Comparison of ENCODE assay signal across 8 cellular contexts in the genomic region with DNA sequence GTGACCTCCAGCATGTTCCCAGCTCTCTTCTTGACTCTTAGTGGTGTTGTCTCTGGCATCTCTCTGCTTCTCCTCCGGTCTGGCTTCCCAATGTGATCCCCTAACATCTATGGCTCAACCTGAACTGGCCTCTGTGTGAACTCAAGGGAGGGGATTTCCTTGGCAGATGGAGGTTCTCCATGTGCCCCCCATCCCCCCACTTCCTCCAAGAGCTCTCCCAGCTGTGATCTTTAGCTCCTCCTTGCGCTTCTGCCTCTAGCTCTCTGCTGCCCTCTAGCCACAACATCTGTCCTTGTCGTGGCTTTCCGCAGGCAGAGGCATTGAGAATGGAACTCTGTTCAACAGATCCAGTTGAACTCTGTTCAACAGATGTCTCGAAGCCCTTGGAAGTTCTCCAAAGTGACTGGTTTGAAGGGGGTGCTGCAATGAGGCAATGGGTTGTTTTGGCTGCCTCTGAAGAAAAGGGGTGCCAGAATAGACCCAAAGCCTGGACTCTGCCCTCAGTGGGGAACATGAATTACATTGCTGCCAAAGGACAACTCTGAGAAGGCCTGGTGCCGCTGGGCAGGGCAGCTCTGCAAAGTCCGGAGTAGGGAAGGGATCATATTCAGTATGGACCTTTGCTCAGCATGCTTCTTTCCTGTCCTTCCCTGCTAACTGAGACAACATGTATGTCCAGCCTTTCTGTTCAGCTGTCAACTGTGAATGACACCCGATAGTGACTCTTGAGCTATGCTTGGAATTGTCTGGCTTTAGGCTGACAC.
A peak's percentile ranks its signal among the peaks of the same experiment; 100 is the strongest.
DNase-seq lines count a peak whose midpoint lies in the region; ATAC-seq and TF ChIP-seq lines count a peak whose summit lies in the region.

No MANE protein-coding gene starts in this region.

- H3K9ac ChIP-seq in mesenchymal stem cell (ENCODE audit: low read length), result peak overlapping the region; percentile 60

- H3K27me3 ChIP-seq in effector memory CD4-positive, alpha-beta T cell (replicated peaks; ENCODE audit: control insufficient read depth, insufficient read depth, low read length, poor library complexity, severe bottlenecking), result no peaks in the 10 kb centered on the region
- H3K27me3 ChIP-seq in mesenchymal stem cell (ENCODE audit: control insufficient read depth in 1 of 2, insufficient read depth in 1 of 2, low read length in 2 of 2), result no peaks in the 10 kb centered on the region

- no peak overlapping the region for H2AFZ ChIP-seq in mesenchymal stem cell (ENCODE audit: low read depth, low read length)

- H2BK15ac ChIP-seq in mesenchymal stem cell (ENCODE audit: low read depth, poor library complexity, severe bottlenecking), result no peak overlapping the region

- no peak overlapping the region for H3K27ac ChIP-seq in effector memory CD4-positive, alpha-beta T cell (ENCODE audit: insufficient read depth, low read length, poor library complexity, severe bottlenecking)
- no peak overlapping the region for H3K27ac ChIP-seq in mesenchymal stem cell (ENCODE audit: low read length, poor library complexity, severe bottlenecking)

- peak overlapping the region in 1 of 2 experiments; percentile 3 for H3K4ac ChIP-seq in mesenchymal stem cell (ENCODE audit: low read depth in 1 of 2, low read length in 2 of 2)

- no peak overlapping the region for H2BK120ac ChIP-seq in mesenchymal stem cell (ENCODE audit: low read depth, low read length)

- DNase-seq in AG09319 (ENCODE audit: extremely low read depth, low read depth) (peak; percentile 91), NCI-H748 (lab: John Stamatoyannopoulos, UW; ENCODE audit: unreplicated experiment) (peak; percentile 80), mesenchymal stem cell (peak; percentile 96)
- DNase-seq in activated CD4-positive, alpha-beta T cell treated with anti-CD3 and anti-CD28 coated beads, Interleukin-2, amount 50 U/mL, for 24 hours (ENCODE audit: low read depth in 1 of 2, low spot score in 1 of 2), result peak; percentile 9 to 56
- peak in 2 of 3 donors; percentile 6 to 23 for DNase-seq in effector memory CD4-positive, alpha-beta T cell
- DNase-seq in stimulated activated CD8-positive, alpha-beta memory T cell treated with anti-CD3 and anti-CD28 coated beads, Interleukin-7, amount 100 ng/mL, for 1 hour (ENCODE audit: low read depth in 2 of 2), result peak; percentile 4 to 5

- TF ChIP-seq CTCF in AG09319 (IDR thresholded peaks at IDR 0.05; ENCODE audit: low read depth, low read length), result peak; percentile 91

- H3K79me1 ChIP-seq in mesenchymal stem cell (replicated peaks; ENCODE audit: low read length, poor library complexity, severe bottlenecking), result no peaks in the 10 kb centered on the region

- no peaks in the 10 kb centered on the region for H3K36me3 ChIP-seq in effector memory CD4-positive, alpha-beta T cell (ENCODE audit: control insufficient read depth, insufficient read depth, low read length)
- no peaks in the 10 kb centered on the region for H3K36me3 ChIP-seq in mesenchymal stem cell (ENCODE audit: control insufficient read depth in 1 of 2, insufficient read depth in 2 of 2, low read depth in 1 of 2, low read length in 2 of 2)

- H4K91ac ChIP-seq in mesenchymal stem cell (ENCODE audit: low read length), result peak overlapping the region; percentile 76

- no peak overlapping the region for H3K4me2 ChIP-seq in mesenchymal stem cell (ENCODE audit: low read length, poor library complexity, severe bottlenecking)

- ATAC-seq in GM18873 (IDR thresholded peaks at IDR 0.05; ENCODE audit: low FRiP score, unreplicated experiment) (peak; percentile 79), HG03432 (IDR thresholded peaks at IDR 0.05; ENCODE audit: unreplicated experiment) (peak; percentile 89)

- no peaks in the 10 kb centered on the region for H3K4me1 ChIP-seq in effector memory CD4-positive, alpha-beta T cell (ENCODE audit: control insufficient read depth, insufficient read depth, low read length, poor library complexity, severe bottlenecking)
- H3K4me1 ChIP-seq in mesenchymal stem cell (ENCODE audit: control insufficient read depth, insufficient read depth, low read depth, low read length), result peaks cover 3% of the 10 kb centered on the region

- H2BK5ac ChIP-seq in mesenchymal stem cell (ENCODE audit: low read depth, low read length, poor library complexity, severe bottlenecking), result no peak overlapping the region

- WGBS in mesenchymal stem cell, result 41% methylated on average over 8 of the region's 8 CpGs

- H4K8ac ChIP-seq in mesenchymal stem cell (ENCODE audit: low read length), result peak overlapping the region; percentile 16

- H3K18ac ChIP-seq in mesenchymal stem cell (ENCODE audit: low read depth in 1 of 2, low read length in 2 of 2), result peak overlapping the region in 1 of 2 experiments; percentile 37

- no peaks in the 10 kb centered on the region for H3K9me3 ChIP-seq in effector memory CD4-positive, alpha-beta T cell (ENCODE audit: control insufficient read depth, low read length)
- H3K9me3 ChIP-seq in mesenchymal stem cell (ENCODE audit: control insufficient read depth, low read length), result no peaks in the 10 kb centered on the region

- H2BK12ac ChIP-seq in mesenchymal stem cell (ENCODE audit: low read length in 2 of 2), result peak overlapping the region in 1 of 2 experiments; percentile 64

- H3K23ac ChIP-seq in mesenchymal stem cell (ENCODE audit: low read length in 2 of 2), result no peak overlapping the region

- no peak overlapping the region for H3K14ac ChIP-seq in mesenchymal stem cell (ENCODE audit: low read length in 2 of 2)

- H2AK5ac ChIP-seq in mesenchymal stem cell (ENCODE audit: low read length, severe bottlenecking), result peak overlapping the region; percentile 87

- no peak overlapping the region for H3K4me3 ChIP-seq in effector memory CD4-positive, alpha-beta T cell (ENCODE audit: insufficient read depth, low read depth, low read length, poor library complexity, severe bottlenecking)
- peak overlapping the region in 1 of 2 experiments; percentile 48 for H3K4me3 ChIP-seq in mesenchymal stem cell (ENCODE audit: insufficient read depth in 1 of 2, low read depth in 1 of 2, low read length in 2 of 2)

Comparison
In these comparisons a context has a peak if more than half of its experiments do, and no peak if none do; other contexts are left out.
1. DNase-seq: peak in every context shown above with its lines; median percentile 96 in mesenchymal stem cell; 91 in AG09319; 80 in NCI-H748; 32 in activated CD4-positive, alpha-beta T cell treated with anti-CD3 and anti-CD28 coated beads, Interleukin-2, amount 50 U/mL, for 24 hours; 14 in effector memory CD4-positive, alpha-beta T cell; 4 in stimulated activated CD8-positive, alpha-beta memory T cell treated with anti-CD3 and anti-CD28 coated beads, Interleukin-7, amount 100 ng/mL, for 1 hour.